ENCODE assay signal across 17 cellular contexts in the genomic region with DNA sequence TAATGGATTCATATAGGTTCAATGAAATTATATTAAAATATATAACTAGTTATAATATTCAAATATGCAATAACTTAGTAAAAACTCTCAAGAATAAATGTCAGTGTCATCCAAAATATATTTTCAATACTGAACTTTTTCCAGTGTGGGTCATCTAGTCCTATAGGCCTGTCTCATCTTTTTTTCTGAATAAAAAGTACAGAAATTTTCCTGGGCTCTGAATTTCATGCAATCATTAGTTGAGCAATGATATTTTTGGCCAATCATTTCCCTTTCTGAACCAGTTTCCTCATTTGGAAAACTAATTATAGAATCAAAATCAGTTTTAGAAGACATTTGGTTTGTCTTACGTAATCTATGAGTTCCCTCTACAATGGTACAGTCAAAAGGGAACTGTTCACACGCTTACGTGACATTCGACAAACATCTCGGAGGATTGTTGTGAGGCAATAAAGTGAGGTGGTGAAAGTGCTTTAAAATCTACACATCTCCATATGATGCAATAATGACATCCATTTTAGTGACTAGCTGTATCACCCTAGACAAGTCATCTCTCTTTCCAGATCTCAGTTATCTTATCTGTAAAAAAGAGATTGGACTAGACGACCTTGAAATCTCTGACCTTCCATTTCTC. TPM values are rescaled to one million over a fixed set of nuclear protein-coding genes. Genes with fewer than 3 reads are reported as not detected.
DNase-seq lines count a peak whose midpoint lies in the region; ATAC-seq and TF ChIP-seq lines count a peak whose summit lies in the region.
"Had no signal": no experiment of that assay in that cellular context is flagged by ENCODE, and none has a peak within 500 bp of the region (broad histone marks: within the 10 kb centered on the region; RNA-seq: fewer than 3 reads in every experiment).

No MANE protein-coding gene starts in this region.

- peaks cover 3% of the 10 kb centered on the region for H3K4me1 Mint-ChIP-seq in activated B cell treated with CpG ODN at 0.5 μM for 24 hours
- no peaks in the 10 kb centered on the region for H3K4me1 Mint-ChIP-seq in natural killer cell
- no peaks in the 10 kb centered on the region for H3K4me1 Mint-ChIP-seq in stimulated activated memory B cell treated with anti-CD40 and anti-IgM and Interleukin-4, amounts not matched to agents 10 μg/mL and 1 μg/mL and 100 μg/mL, for 72 hours
- H3K4me1 Mint-ChIP-seq in activated T-cell treated with anti-CD3 and anti-CD28 coated beads, Interleukin-2, amount 50 U/mL, for 24 hours (ENCODE audit: low read depth), result peaks cover 12% of the 10 kb centered on the region

- peak; percentile 51 for ATAC-seq in HG02973 (IDR thresholded peaks at IDR 0.05; ENCODE audit: unreplicated experiment)
- peak; percentile 21 for ATAC-seq in activated B cell treated with CpG ODN at 0.5 μM for 24 hours (ENCODE audit: low read depth)
- ATAC-seq in natural killer cell, result peak in 2 of 3 donors; percentile 44 to 85
- no peak for ATAC-seq in stimulated activated memory B cell treated with anti-CD40 and anti-IgM and Interleukin-4, amounts not matched to agents 10 μg/mL and 1 μg/mL and 100 μg/mL, for 72 hours
- ATAC-seq in HG02970 (IDR thresholded peaks at IDR 0.05; ENCODE audit: low FRiP score, unreplicated experiment), result no peak
- ATAC-seq: activated CD8-positive, alpha-beta T cell treated with anti-CD3 and anti-CD28 coated beads for 36 hours; Panc1; psoas muscle had no signal

- H3K9me3 Mint-ChIP-seq in activated B cell treated with CpG ODN at 0.5 μM for 24 hours (no peaks in the 10 kb centered on the region), natural killer cell (no peaks in the 10 kb centered on the region)
- no peaks in the 10 kb centered on the region for H3K9me3 Mint-ChIP-seq in stimulated activated memory B cell treated with anti-CD40 and anti-IgM and Interleukin-4, amounts not matched to agents 10 μg/mL and 1 μg/mL and 100 μg/mL, for 72 hours
- H3K9me3 Mint-ChIP-seq in activated T-cell treated with anti-CD3 and anti-CD28 coated beads, Interleukin-2, amount 50 U/mL, for 24 hours, result no peaks in the 10 kb centered on the region
- H3K9me3 Mint-ChIP-seq: activated CD8-positive, alpha-beta T cell treated with anti-CD3 and anti-CD28 coated beads for 36 hours had no signal

- H3K36me3 Mint-ChIP-seq in activated B cell treated with CpG ODN at 0.5 μM for 24 hours (ENCODE audit: low read depth) (no peaks in the 10 kb centered on the region), natural killer cell (no peaks in the 10 kb centered on the region)
- H3K36me3 Mint-ChIP-seq in stimulated activated memory B cell treated with anti-CD40 and anti-IgM and Interleukin-4, amounts not matched to agents 10 μg/mL and 1 μg/mL and 100 μg/mL, for 72 hours, result no peaks in the 10 kb centered on the region
- H3K36me3 Mint-ChIP-seq in activated T-cell treated with anti-CD3 and anti-CD28 coated beads, Interleukin-2, amount 50 U/mL, for 24 hours (ENCODE audit: low read depth), result peaks cover 38% of the 10 kb centered on the region

- no peak overlapping the region for H3K27ac ChIP-seq in effector memory CD4-positive, alpha-beta T cell (ENCODE audit: insufficient read depth, low read length, poor library complexity, severe bottlenecking)
- H3K27ac ChIP-seq: KMS-11, psoas muscle had no signal

- H3K27me3 ChIP-seq in effector memory CD4-positive, alpha-beta T cell (replicated peaks; ENCODE audit: control insufficient read depth, insufficient read depth, low read length, poor library complexity, severe bottlenecking), result no peaks in the 10 kb centered on the region

- no peak overlapping the region for H3K27ac Mint-ChIP-seq in activated B cell treated with CpG ODN at 0.5 μM for 24 hours
- H3K27ac Mint-ChIP-seq in natural killer cell, result no peak overlapping the region
- no peak overlapping the region for H3K27ac Mint-ChIP-seq in stimulated activated memory B cell treated with anti-CD40 and anti-IgM and Interleukin-4, amounts not matched to agents 10 μg/mL and 1 μg/mL and 100 μg/mL, for 72 hours
- no peak overlapping the region for H3K27ac Mint-ChIP-seq in activated T-cell treated with anti-CD3 and anti-CD28 coated beads, Interleukin-2, amount 50 U/mL, for 24 hours
- H3K27ac Mint-ChIP-seq: activated CD8-positive, alpha-beta T cell treated with anti-CD3 and anti-CD28 coated beads for 36 hours had no signal

- H3K27me3 Mint-ChIP-seq in activated B cell treated with CpG ODN at 0.5 μM for 24 hours (peaks cover 5% of the 10 kb centered on the region), natural killer cell (ENCODE audit: low read depth in 2 of 2) (peaks cover 4 to 6% of the 10 kb centered on the region in 2 donors)
- H3K27me3 Mint-ChIP-seq in stimulated activated memory B cell treated with anti-CD40 and anti-IgM and Interleukin-4, amounts not matched to agents 10 μg/mL and 1 μg/mL and 100 μg/mL, for 72 hours, result peaks cover 27% of the 10 kb centered on the region
- H3K27me3 Mint-ChIP-seq in activated T-cell treated with anti-CD3 and anti-CD28 coated beads, Interleukin-2, amount 50 U/mL, for 24 hours, result peaks cover 2% of the 10 kb centered on the region
- H3K27me3 Mint-ChIP-seq: activated CD8-positive, alpha-beta T cell treated with anti-CD3 and anti-CD28 coated beads for 36 hours had no signal

- peak; percentile 97 for DNase-seq in CD1c-positive myeloid dendritic cell (ENCODE audit: extremely low spot score)
- no peak for DNase-seq in activated B cell treated with CpG ODN at 0.5 μM for 24 hours
- no peak for DNase-seq in natural killer cell
- no peak for DNase-seq in effector memory CD4-positive, alpha-beta T cell
- no peak for DNase-seq in activated T-cell treated with anti-CD3 and anti-CD28 coated beads, Interleukin-2, amount 50 U/mL, for 24 hours
- DNase-seq: activated CD8-positive, alpha-beta T cell treated with anti-CD3 and anti-CD28 coated beads for 36 hours; activated naive CD4-positive, alpha-beta T cell treated with anti-CD3 and anti-CD28 coated beads, Interleukin-2, amount 50 U/mL, for 16 hours; EL; psoas muscle; stimulated activated CD4-positive, alpha-beta T cell treated with anti-CD3 and anti-CD28 coated beads, Interleukin-4, amount 100 ng/mL, for 1 hour; stimulated activated naive CD4-positive, alpha-beta T cell treated with Interleukin-2 at 50 U/mL for 16 hours; T-helper 2 cell had no signal

- H3K9me3 ChIP-seq in effector memory CD4-positive, alpha-beta T cell (ENCODE audit: control insufficient read depth, low read length), result no peaks in the 10 kb centered on the region
- H3K9me3 ChIP-seq: psoas muscle had no signal

- H3K4me1 ChIP-seq in effector memory CD4-positive, alpha-beta T cell (ENCODE audit: control insufficient read depth, insufficient read depth, low read length, poor library complexity, severe bottlenecking), result no peaks in the 10 kb centered on the region
- H3K4me1 ChIP-seq: psoas muscle had no signal

- POLR2A ChIA-PET in activated B cell treated with CpG ODN at 0.5 μM for 24 hours (lab: Charles Lee), result no interaction called here

- H3K36me3 ChIP-seq in effector memory CD4-positive, alpha-beta T cell (ENCODE audit: control insufficient read depth, insufficient read depth, low read length), result no peaks in the 10 kb centered on the region

- CTCF ChIA-PET in activated B cell treated with CpG ODN at 0.5 μM for 24 hours (lab: Charles Lee), result no interaction called here

- H3K4me3 ChIP-seq in effector memory CD4-positive, alpha-beta T cell (ENCODE audit: insufficient read depth, low read depth, low read length, poor library complexity, severe bottlenecking), result no peak overlapping the region
- H3K4me3 ChIP-seq: psoas muscle had no signal

- TF ChIP-seq CTCF in activated B cell treated with CpG ODN at 0.5 μM for 24 hours (IDR thresholded peaks at IDR 0.05) (no peak), natural killer cell (IDR thresholded peaks at IDR 0.05) (no peak)

- H3K4me3 Mint-ChIP-seq in activated B cell treated with CpG ODN at 0.5 μM for 24 hours (no peak overlapping the region), natural killer cell (no peak overlapping the region)
- no peak overlapping the region for H3K4me3 Mint-ChIP-seq in stimulated activated memory B cell treated with anti-CD40 and anti-IgM and Interleukin-4, amounts not matched to agents 10 μg/mL and 1 μg/mL and 100 μg/mL, for 72 hours
- no peak overlapping the region for H3K4me3 Mint-ChIP-seq in activated T-cell treated with anti-CD3 and anti-CD28 coated beads, Interleukin-2, amount 50 U/mL, for 24 hours
- H3K4me3 Mint-ChIP-seq: activated CD8-positive, alpha-beta T cell treated with anti-CD3 and anti-CD28 coated beads for 36 hours had no signal

- intact Hi-C loops in activated B cell treated with CpG ODN at 0.5 μM for 24 hours (cut with micrococcal nuclease) (no loop called here), natural killer cell (cut with micrococcal nuclease) (no loop called here)

RNA-seq across cellular contexts. Expression of a gene that starts 26.9 kb away (rescaled TPM):
- 0.46 and 1.3 TPM in 2 replicates for total RNA-seq in activated B cell treated with CpG ODN at 0.5 μM for 24 hours
- total RNA-seq in natural killer cell, result under 1 TPM; 0.05 to 0.43 (median 0.07) TPM

Comparison
In these comparisons a context has a peak if more than half of its experiments do, and no peak if none do; other contexts are left out.
1. ATAC-seq: peak in HG02973 (single experiment), activated B cell treated with CpG ODN at 0.5 μM for 24 hours (single experiment) and natural killer cell (2 of 3); none in stimulated activated memory B cell treated with anti-CD40 and anti-IgM and Interleukin-4, amounts not matched to agents 10 μg/mL and 1 μg/mL and 100 μg/mL, for 72 hours (single experiment) and HG02970 (single experiment).